8 cellular contexts compared by ENCODE assay signal in the genomic region with DNA sequence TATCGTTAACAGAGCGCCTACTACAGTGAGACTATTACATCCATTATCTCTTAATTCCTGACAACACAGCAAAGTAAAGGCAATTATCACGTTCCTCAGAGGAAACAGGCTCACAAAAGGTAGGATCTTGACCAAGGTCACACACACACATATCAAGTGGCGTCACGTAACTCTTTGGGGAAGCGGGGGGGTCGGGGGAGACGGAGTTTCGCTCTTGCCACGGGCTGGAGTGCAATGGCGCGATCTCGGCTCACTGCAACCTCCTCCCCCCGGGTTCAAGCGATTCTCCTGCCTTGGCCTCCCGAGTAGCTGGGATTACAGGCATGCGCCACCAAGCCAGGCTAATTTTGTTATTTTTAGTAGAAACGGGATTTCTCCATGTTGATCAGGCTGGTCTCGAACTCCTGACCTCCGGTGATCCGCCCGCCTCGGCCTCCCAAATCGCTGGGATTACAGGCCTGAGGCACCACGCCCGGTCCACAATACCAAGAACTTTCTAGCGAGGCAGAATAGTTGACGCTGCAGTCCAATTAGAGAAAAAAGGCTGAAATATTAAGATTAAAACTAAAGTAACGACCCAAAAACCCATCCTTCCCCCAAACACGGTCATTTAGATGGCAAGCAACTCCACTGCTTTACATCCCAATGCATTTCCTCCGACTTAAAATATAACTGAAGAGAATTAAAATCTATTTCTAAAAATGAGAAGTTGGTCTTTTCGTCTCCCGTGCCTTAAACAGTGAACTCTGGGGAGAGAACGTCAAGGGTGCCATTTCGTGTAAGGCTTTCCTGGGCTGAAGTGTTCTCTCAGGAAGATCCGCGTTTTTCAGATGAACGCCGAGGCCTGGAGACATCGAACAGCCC. TPM values are rescaled to one million over a fixed set of nuclear protein-coding genes. Genes with fewer than 3 reads are reported as not detected.
DNase-seq lines count a peak whose midpoint lies in the region; ATAC-seq and FAIRE-seq lines count a peak whose summit lies in the region.

No MANE protein-coding gene starts in this region.

- CTCF ChIA-PET in activated naive CD4-positive, alpha-beta T cell treated with anti-CD3 and anti-CD28 coated beads, Interleukin-2, amount 10 ng/mL, durations not matched to agents 7 days and 5 days (lab: Charles Lee) = no interaction called here

- H3K27me3 Mint-ChIP-seq in activated naive CD4-positive, alpha-beta T cell treated with anti-CD3 and anti-CD28 coated beads, Interleukin-2, amount 10 ng/mL, durations not matched to agents 7 days and 5 days = peaks cover 3% of the 10 kb centered on the region

- no peaks in the 10 kb centered on the region for H3K9me3 ChIP-seq in skeletal muscle satellite cell (replicated peaks; ENCODE audit: low read length)

- peak overlapping the region; percentile 98 for H3K27ac Mint-ChIP-seq in activated naive CD4-positive, alpha-beta T cell treated with anti-CD3 and anti-CD28 coated beads, Interleukin-2, amount 10 ng/mL, durations not matched to agents 7 days and 5 days

- H3K27me3 ChIP-seq in skeletal muscle satellite cell (ENCODE audit: control insufficient read depth, insufficient read depth, low read length) = no peaks in the 10 kb centered on the region

- peak; percentile 22 for ATAC-seq in left ventricle myocardium superior
- ATAC-seq in GM18858 (IDR thresholded peaks at IDR 0.05; ENCODE audit: unreplicated experiment) = no peak

- FAIRE-seq in RCC 7860 (lab: Jason Lieb, UNC) = no peak

- H3K36me3 ChIP-seq in skeletal muscle satellite cell (ENCODE audit: insufficient read depth, low read length) = peaks cover 46% of the 10 kb centered on the region

- H3K4me3 Mint-ChIP-seq in activated naive CD4-positive, alpha-beta T cell treated with anti-CD3 and anti-CD28 coated beads, Interleukin-2, amount 10 ng/mL, durations not matched to agents 7 days and 5 days = peak overlapping the region; percentile 99

- intact Hi-C loops in left ventricle myocardium superior (cut with micrococcal nuclease) = loop anchor here (5.0 kb wide), 1 partner anchor 67 kb away; a partner anchor contains a TSS

- H3K4me1 Mint-ChIP-seq in activated naive CD4-positive, alpha-beta T cell treated with anti-CD3 and anti-CD28 coated beads, Interleukin-2, amount 10 ng/mL, durations not matched to agents 7 days and 5 days = peaks cover 56% of the 10 kb centered on the region

- no peaks in the 10 kb centered on the region for H3K9me3 Mint-ChIP-seq in activated naive CD4-positive, alpha-beta T cell treated with anti-CD3 and anti-CD28 coated beads, Interleukin-2, amount 10 ng/mL, durations not matched to agents 7 days and 5 days

- H3K4me3 ChIP-seq in skeletal muscle satellite cell (ENCODE audit: low read length) = peak overlapping the region; percentile 100

- peaks cover 60% of the 10 kb centered on the region for H3K36me3 Mint-ChIP-seq in activated naive CD4-positive, alpha-beta T cell treated with anti-CD3 and anti-CD28 coated beads, Interleukin-2, amount 10 ng/mL, durations not matched to agents 7 days and 5 days

- peaks cover 22% of the 10 kb centered on the region for H3K4me1 ChIP-seq in skeletal muscle satellite cell (ENCODE audit: control insufficient read depth, insufficient read depth, low read length)

- DNase-seq in NCI-H1417 (lab: John Stamatoyannopoulos, UW) (peak in 2 of 3 experiments; percentile 26 to 51), NCI-H1417 treated with DMSO at 0.1 percent for 48 hours (lab: John Stamatoyannopoulos, UW) (no peak), RCC 7860 (ENCODE audit: low spot score) (peak; percentile 28), left ventricle myocardium superior (peak; percentile 58), NCI-H187 (lab: John Stamatoyannopoulos, UW) (no peak)
- peak; percentile 77 for DNase-seq in activated naive CD4-positive, alpha-beta T cell treated with anti-CD3 and anti-CD28 coated beads, Interleukin-2, amount 10 ng/mL, durations not matched to agents 7 days and 5 days

- peak overlapping the region; percentile 91 for H3K4me2 ChIP-seq in skeletal muscle satellite cell (ENCODE audit: low read length)

- peak overlapping the region; percentile 100 for H3K9ac ChIP-seq in skeletal muscle satellite cell (ENCODE audit: low read depth, low read length)

RNA-seq across cellular contexts. Expression of a gene that starts 1.1 kb away (rescaled TPM):
- total RNA-seq in left ventricle myocardium superior = 212 TPM
- total RNA-seq in skeletal muscle satellite cell (2012; rRNA removed) = 213 and 252 TPM in 2 replicates

RNA-seq across cellular contexts. Expression of a gene that starts 37.1 kb away (rescaled TPM):
- 4.2 TPM for total RNA-seq in left ventricle myocardium superior
- total RNA-seq in skeletal muscle satellite cell (2012; rRNA removed) = 102 and 137 TPM in 2 replicates

RNA-seq across cellular contexts. Expression of a gene that starts 50.0 kb away (rescaled TPM):
- 20.5 TPM for total RNA-seq in left ventricle myocardium superior
- not detected in 2 replicates for total RNA-seq in skeletal muscle satellite cell (2012; rRNA removed)

Comparison
In these comparisons a context has a peak if more than half of its experiments do, and no peak if none do; other contexts are left out.
1. DNase-seq: peak in NCI-H1417 (2 of 3), RCC 7860 (single experiment), activated naive CD4-positive, alpha-beta T cell treated with anti-CD3 and anti-CD28 coated beads, Interleukin-2, amount 10 ng/mL, durations not matched to agents 7 days and 5 days (single experiment) and left ventricle myocardium superior (single experiment); none in NCI-H1417 treated with DMSO at 0.1 percent for 48 hours (single experiment) and NCI-H187 (0 of 2).